ENCODE assay signal across 18 cellular contexts in the genomic region with DNA sequence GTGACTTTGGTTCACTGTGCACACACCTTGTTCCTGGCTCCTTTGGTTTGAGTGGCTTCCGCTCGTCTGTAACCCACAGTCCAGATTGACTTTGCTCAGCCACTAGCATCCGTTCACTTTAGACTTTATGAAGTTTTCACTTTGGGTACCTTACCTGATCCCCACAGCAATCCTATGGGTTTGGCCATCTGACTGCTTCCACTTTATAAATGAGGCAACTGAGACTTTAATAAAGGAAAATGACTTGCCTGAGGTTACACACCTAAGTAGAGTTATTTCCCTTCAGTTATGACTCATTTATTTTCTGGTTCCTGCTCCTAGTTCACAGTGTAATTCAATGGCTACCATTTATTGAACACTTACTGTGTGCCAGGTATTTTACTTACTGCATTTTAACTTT.
A peak's percentile ranks its signal among the peaks of the same experiment; 100 is the strongest.
DNase-seq lines count a peak whose midpoint lies in the region; ATAC-seq, FAIRE-seq and TF ChIP-seq lines count a peak whose summit lies in the region.
"Had no signal": no experiment of that assay in that cellular context is flagged by ENCODE, and none has a peak within 500 bp of the region (broad histone marks: within the 10 kb centered on the region; RNA-seq: fewer than 3 reads in every experiment).

No MANE protein-coding gene starts in this region.

- TF ChIP-seq POLR2A in GM12878 (IDR thresholded peaks at IDR 0.05; ENCODE audit: low read depth, low read length) = no peak

- RAD21 ChIA-PET in GM12878 (lab: Charles Lee; ENCODE audit: unreplicated experiment) = interaction anchor here (1.0 kb wide), 1 partner anchor 33 kb away, joined by 4 read pairs; no protein-coding TSS in a partner anchor

- DNase-seq in GM18507 (ENCODE audit: extremely low spot score, insufficient read length, low read depth) (no peak), GM12878 (ENCODE audit: low read depth, low spot score) (peak; percentile 16), HPDE6-E6E7 (ENCODE audit: extremely low spot score) (no peak), NCI-H510A treated with DMSO at 0.1 percent for 48 hours (lab: John Stamatoyannopoulos, UW) (no peak), endodermal cell (no peak)
- DNase-seq in stimulated activated CD4-positive, alpha-beta T cell treated with anti-CD3 and anti-CD28 coated beads, Interleukin-4, amount 100 ng/mL, for 4 hours = no peak
- DNase-seq: dorsolateral prefrontal cortex; NCI-H1436 treated with DMSO at 0.1 percent for 48 hours; NCI-H69; psoas muscle; Right ventricle myocardium superior; stimulated activated CD4-positive, alpha-beta T cell treated with anti-CD3 and anti-CD28 coated beads, Interleukin-2, amount 100 ng/mL, for 24 hours; WERI-Rb-1 had no signal

- no peaks in the 10 kb centered on the region for H3K79me2 ChIP-seq in GM12878 (ENCODE audit: control insufficient read depth, insufficient read depth, low read length)

- CTCF ChIA-PET in GM12878 (lab: Yijun Ruan, JAX) = interaction anchor here (1.3 kb wide), 2 partner anchors 53 to 154 kb away, joined by 3 read pairs; no protein-coding TSS in a partner anchor

- in situ Hi-C loops in GM12878 (cut with MboI) = no loop called here

- POLR2A ChIA-PET in GM12878 (lab: Charles Lee) = interaction anchor here (1.0 kb wide), 1 partner anchor 13 kb away, joined by 3 read pairs; no protein-coding TSS in a partner anchor

- H3K9me3 Mint-ChIP-seq in endodermal cell = no peaks in the 10 kb centered on the region

- SMC1A ChIA-PET in GM12878 (lab: Charles Lee; ENCODE audit: uncharacterized antibody, unreplicated experiment) = interaction anchor here (0.8 kb wide), 1 partner anchor 166 kb away, joined by 3 read pairs; no protein-coding TSS in a partner anchor

- H3K4me1 Mint-ChIP-seq in endodermal cell = peaks cover 33% of the 10 kb centered on the region

- no peak for TF ChIP-seq RAD21 in GM12878 (IDR thresholded peaks at IDR 0.05; ENCODE audit: insufficient read depth, low read depth, low read length)

- no peak overlapping the region for H3K4me2 ChIP-seq in GM12878 (ENCODE audit: control insufficient read depth, insufficient read depth)
- H3K4me2 ChIP-seq: BLaER1 had no signal

- H3K4me3 ChIP-seq in GM12878 (no peak overlapping the region), endodermal cell (ENCODE audit: low read length) (no peak overlapping the region)
- H3K4me3 ChIP-seq: BLaER1, dorsolateral prefrontal cortex, psoas muscle had no signal

- H3K36me3 Mint-ChIP-seq in endodermal cell (ENCODE audit: low read depth) = no peaks in the 10 kb centered on the region

- H3K36me3 ChIP-seq in GM12878 (ENCODE audit: control insufficient read depth in 2 of 2, insufficient read depth in 2 of 2, low read length in 1 of 2) = no peaks in the 10 kb centered on the region
- H3K36me3 ChIP-seq in endodermal cell (ENCODE audit: control insufficient read depth, insufficient read depth, low read length) = no peaks in the 10 kb centered on the region
- H3K36me3 ChIP-seq: BLaER1, WERI-Rb-1 had no signal

- H3K27me3 ChIP-seq in GM12878 (replicated peaks in 1 of 2; ENCODE audit: control insufficient read depth in 2 of 2, insufficient read depth in 2 of 2, low read length in 1 of 2) = no peaks in the 10 kb centered on the region
- H3K27me3 ChIP-seq in endodermal cell (ENCODE audit: control insufficient read depth, insufficient read depth, low read length, poor library complexity, severe bottlenecking) = no peaks in the 10 kb centered on the region
- H3K27me3 ChIP-seq: BLaER1, dorsolateral prefrontal cortex had no signal

- 65% methylated on average over 3 of the region's 3 CpGs for WGBS in GM12878 (ENCODE audit: insufficient coverage, insufficient replicate concordance, low lambda C conversion rate, missing lambda C conversion rate)
- 90% methylated on average over 3 of the region's 3 CpGs for WGBS in endodermal cell (ENCODE audit: insufficient coverage in 1 of 2, insufficient read length in 1 of 2), 2 experiments

- H3K27ac ChIP-seq in GM12878 (ENCODE audit: control insufficient read depth, insufficient read depth) (no peak overlapping the region), endodermal cell (ENCODE audit: low read depth, low read length) (no peak overlapping the region)
- H3K27ac ChIP-seq: BLaER1, dorsolateral prefrontal cortex, psoas muscle, WERI-Rb-1 had no signal

- H2AFZ ChIP-seq in GM12878 (ENCODE audit: control insufficient read depth, low read depth, low read length) = no peak overlapping the region

- ATAC-seq in GM19452 (IDR thresholded peaks at IDR 0.05; ENCODE audit: unreplicated experiment) (peak; percentile 73), HG02973 (IDR thresholded peaks at IDR 0.05; ENCODE audit: unreplicated experiment) (peak; percentile 74), GM12878 (peak; percentile 64)
- ATAC-seq: psoas muscle had no signal

- H3K27me3 Mint-ChIP-seq in endodermal cell (ENCODE audit: insufficient read depth) = peaks cover 14% of the 10 kb centered on the region

- H3K4me1 ChIP-seq in GM12878 (ENCODE audit: control insufficient read depth, insufficient read depth, low read length) (peaks cover 7% of the 10 kb centered on the region; the same call in 1 of the 2 replicates), endodermal cell (ENCODE audit: control insufficient read depth, insufficient read depth, low read length) (no peaks in the 10 kb centered on the region)
- H3K4me1 ChIP-seq: BLaER1, psoas muscle had no signal

- H3K9me3 ChIP-seq in GM12878 (replicated peaks; ENCODE audit: control insufficient read depth, insufficient read depth, low read length) (no peaks in the 10 kb centered on the region), endodermal cell (ENCODE audit: control insufficient read depth, low read length) (no peaks in the 10 kb centered on the region)
- H3K9me3 ChIP-seq: BLaER1, psoas muscle had no signal

- H3K9ac ChIP-seq in GM12878 (ENCODE audit: control insufficient read depth, insufficient read depth, low read length) (no peak overlapping the region), endodermal cell (ENCODE audit: extremely low read depth, low read length, poor library complexity, severe bottlenecking) (no peak overlapping the region)
- H3K9ac ChIP-seq: BLaER1 had no signal

- intact Hi-C loops in GM12878 (cut with micrococcal nuclease; ENCODE audit: unreplicated experiment) = no loop called here

- TF ChIP-seq EP300 in GM12878 (IDR thresholded peaks at IDR 0.05; ENCODE audit: borderline replicate concordance in 1 of 2, control insufficient read depth in 1 of 2, low read depth in 2 of 2, low read length in 2 of 2) = no peak

- no peak for TF ChIP-seq CTCF in GM12878 (IDR thresholded peaks at IDR 0.05 in 2 of 3, conservative IDR thresholded peaks at IDR 0.05 in 1 of 3; ENCODE audit: control insufficient read depth in 2 of 3, extremely low read depth in 1 of 3, insufficient read depth in 1 of 3, low read depth in 3 of 3, low read length in 3 of 3)
- TF ChIP-seq CTCF in endodermal cell (conservative IDR thresholded peaks at IDR 0.05) = no peak

- no peak overlapping the region for H3K4me3 Mint-ChIP-seq in endodermal cell

- no peak overlapping the region for H3K27ac Mint-ChIP-seq in endodermal cell

- no peaks in the 10 kb centered on the region for H4K20me1 ChIP-seq in GM12878 (ENCODE audit: control insufficient read depth, insufficient read depth)
- H4K20me1 ChIP-seq: BLaER1 had no signal

- no TSS peak for BruUV-seq in GM12878 (replicated peaks; lab: Mats Ljungman, UMichigan)

- peak; percentile 67 for FAIRE-seq in GM18507 (lab: Jason Lieb, UNC)
- no peak for FAIRE-seq in GM12878 (lab: Jason Lieb, UNC)
- FAIRE-seq: frontal cortex, islet of Langerhans had no signal

TF ChIP-seq in GM12878, 131 proteins besides CTCF, POLR2A, EP300 and RAD21 (continues in another document):
- peak in 1 of 2 experiments; percentile 43; a peak in 1 of 4 replicates for TF ChIP-seq IKZF2 (IDR thresholded peaks at IDR 0.05)
- no peak for TF ChIP-seq LARP7 (IDR thresholded peaks at IDR 0.05)
- no peak for TF ChIP-seq HDGF (IDR thresholded peaks at IDR 0.05)
- no peak for TF ChIP-seq BCL11A (IDR thresholded peaks at IDR 0.05; ENCODE audit: low read depth, low read length)
- TF ChIP-seq MYB (IDR thresholded peaks at IDR 0.05; ENCODE audit: borderline replicate concordance, low read depth, low read length) = no peak
- peak in 1 of 2 experiments; percentile 87; a peak in 2 of 4 replicates for TF ChIP-seq ETV6 (conservative IDR thresholded peaks at IDR 0.05 in 1 of 2, IDR thresholded peaks at IDR 0.05 in 1 of 2; ENCODE audit: borderline replicate concordance in 1 of 2, low read depth in 1 of 2)
- TF ChIP-seq WRNIP1 (IDR thresholded peaks at IDR 0.05; ENCODE audit: borderline replicate concordance, low read depth, low read length) = no peak
- TF ChIP-seq, protein P1, sequence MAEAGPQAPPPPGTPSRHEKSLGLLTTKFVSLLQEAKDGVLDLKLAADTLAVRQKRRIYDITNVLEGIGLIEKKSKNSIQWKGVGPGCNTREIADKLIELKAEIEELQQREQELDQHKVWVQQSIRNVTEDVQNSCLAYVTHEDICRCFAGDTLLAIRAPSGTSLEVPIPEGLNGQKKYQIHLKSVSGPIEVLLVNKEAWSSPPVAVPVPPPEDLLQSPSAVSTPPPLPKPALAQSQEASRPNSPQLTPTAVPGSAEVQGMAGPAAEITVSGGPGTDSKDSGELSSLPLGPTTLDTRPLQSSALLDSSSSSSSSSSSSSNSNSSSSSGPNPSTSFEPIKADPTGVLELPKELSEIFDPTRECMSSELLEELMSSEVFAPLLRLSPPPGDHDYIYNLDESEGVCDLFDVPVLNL (IDR thresholded peaks at IDR 0.05; ENCODE audit: low read depth, low read length) = no peak
- TF ChIP-seq JUNB (IDR thresholded peaks at IDR 0.05) = peak; percentile 62
- no peak for TF ChIP-seq SUPT20H (IDR thresholded peaks at IDR 0.05; ENCODE audit: borderline replicate concordance, control insufficient read depth, low read depth, low read length)
- TF ChIP-seq IRF4 (IDR thresholded peaks at IDR 0.05; ENCODE audit: low read depth, low read length) = peak; percentile 59; the same call in 1 of the 2 replicates
- TF ChIP-seq, protein P2, sequence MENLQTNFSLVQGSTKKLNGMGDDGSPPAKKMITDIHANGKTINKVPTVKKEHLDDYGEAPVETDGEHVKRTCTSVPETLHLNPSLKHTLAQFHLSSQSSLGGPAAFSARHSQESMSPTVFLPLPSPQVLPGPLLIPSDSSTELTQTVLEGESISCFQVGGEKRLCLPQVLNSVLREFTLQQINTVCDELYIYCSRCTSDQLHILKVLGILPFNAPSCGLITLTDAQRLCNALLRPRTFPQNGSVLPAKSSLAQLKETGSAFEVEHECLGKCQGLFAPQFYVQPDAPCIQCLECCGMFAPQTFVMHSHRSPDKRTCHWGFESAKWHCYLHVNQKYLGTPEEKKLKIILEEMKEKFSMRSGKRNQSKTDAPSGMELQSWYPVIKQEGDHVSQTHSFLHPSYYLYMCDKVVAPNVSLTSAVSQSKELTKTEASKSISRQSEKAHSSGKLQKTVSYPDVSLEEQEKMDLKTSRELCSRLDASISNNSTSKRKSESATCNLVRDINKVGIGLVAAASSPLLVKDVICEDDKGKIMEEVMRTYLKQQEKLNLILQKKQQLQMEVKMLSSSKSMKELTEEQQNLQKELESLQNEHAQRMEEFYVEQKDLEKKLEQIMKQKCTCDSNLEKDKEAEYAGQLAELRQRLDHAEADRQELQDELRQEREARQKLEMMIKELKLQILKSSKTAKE (IDR thresholded peaks at IDR 0.05; ENCODE audit: low read depth, poor library complexity, severe bottlenecking) = no peak
- TF ChIP-seq MEF2B (IDR thresholded peaks at IDR 0.05; ENCODE audit: partially characterized antibody, poor library complexity, severe bottlenecking) = no peak
